ENCODE assay signal across 15 cellular contexts in genomic region chr19:6613711-6614110, GRCh38. TPM values are rescaled to one million over a fixed set of nuclear protein-coding genes. Genes with fewer than 3 reads are reported as not detected.
DNase-seq lines count a peak whose midpoint lies in the region; ATAC-seq and TF ChIP-seq lines count a peak whose summit lies in the region.
"Had no signal": no experiment of that assay in that cellular context is flagged by ENCODE, and none has a peak within 500 bp of the region (broad histone marks: within the 10 kb centered on the region; RNA-seq: fewer than 3 reads in every experiment).

No MANE protein-coding gene starts in this region.

- POLR2A ChIA-PET in MCF 10A (lab: Yijun Ruan, JAX) = interaction anchor here (1.0 kb wide), 1 partner anchor 83 kb away, joined by 3 read pairs; the partner anchor contains the start of gene TNFSF9

- H3K9ac ChIP-seq in neural progenitor cell = no peak overlapping the region
- H3K9ac ChIP-seq: BLaER1, parathyroid adenoma had no signal

- no peak overlapping the region for H2AFZ ChIP-seq in neural progenitor cell (replicated peaks)
- H2AFZ ChIP-seq: parathyroid adenoma had no signal

- no peak for TF ChIP-seq POLR2A in breast epithelium (IDR thresholded peaks at IDR 0.05)

- peaks cover 0 to 8% of the 10 kb centered on the region in 2 donors for H3K9me3 ChIP-seq in breast epithelium
- no peaks in the 10 kb centered on the region for H3K9me3 ChIP-seq in neural progenitor cell (ENCODE audit: low read depth)

- no peak for ATAC-seq in left lobe of liver

- DNase-seq in MCF 10A (ENCODE audit: unreplicated experiment) = peak; percentile 61
- DNase-seq in breast epithelium (ENCODE audit: low spot score in 2 of 2) = no peak
- peak; percentile 54 to 92 for DNase-seq in NOMO-1 (lab: John Stamatoyannopoulos, UW; ENCODE audit: unreplicated experiment in 2 of 2)
- DNase-seq in astrocyte of the cerebellum (ENCODE audit: low read depth) = peak; percentile 33
- DNase-seq in stimulated activated CD4-positive, alpha-beta T cell treated with anti-CD3 and anti-CD28 coated beads, Interleukin-4, amount 100 ng/mL, for 24 hours = peak; percentile 45
- DNase-seq in left lobe of liver (ENCODE audit: low spot score) = no peak
- no peak for DNase-seq in neural progenitor cell (ENCODE audit: low spot score)
- no peak for DNase-seq in NCI-H510A treated with DMSO at 0.1 percent for 48 hours (lab: John Stamatoyannopoulos, UW)
- DNase-seq: EL, KBM-7, midbrain, NCI-H2029 had no signal

- CTCF ChIA-PET in MCF 10A (lab: Yijun Ruan, JAX) = interaction anchor here (0.6 to 1.3 kb wide), 3 partner anchors 18 to 87 kb away, joined by 3 to 5 read pairs (median 4); no protein-coding TSS in a partner anchor

- H3K27me3 ChIP-seq in breast epithelium (peaks cover 0 to 13% of the 10 kb centered on the region in 2 donors), neural progenitor cell (peaks cover 12% of the 10 kb centered on the region)
- H3K27me3 ChIP-seq: BLaER1 had no signal

- peaks cover 7% of the 10 kb centered on the region for H3K9me3 Mint-ChIP-seq in MCF 10A (ENCODE audit: unreplicated experiment)
- peaks cover 3% of the 10 kb centered on the region for H3K9me3 Mint-ChIP-seq in neural progenitor cell

- H3K27me3 Mint-ChIP-seq in MCF 10A (ENCODE audit: insufficient read depth, unreplicated experiment) = no peaks in the 10 kb centered on the region
- H3K27me3 Mint-ChIP-seq in neural progenitor cell (ENCODE audit: insufficient read depth, low read depth) = peaks cover 7% of the 10 kb centered on the region

- no peak overlapping the region for H3K27ac ChIP-seq in breast epithelium
- no peak overlapping the region for H3K27ac ChIP-seq in neural progenitor cell
- H3K27ac ChIP-seq: BLaER1, parathyroid adenoma had no signal

- H3K36me3 Mint-ChIP-seq in MCF 10A (ENCODE audit: insufficient read depth, unreplicated experiment) (no peaks in the 10 kb centered on the region), neural progenitor cell (no peaks in the 10 kb centered on the region)

- in situ Hi-C loops in astrocyte of the cerebellum (cut with HindIII; ENCODE audit: low sequenced_read_pairs) = no loop called here

- intact Hi-C loops in MCF 10A (cut with micrococcal nuclease) (no loop called here), breast epithelium (cut with DNase I; ENCODE audit: low total_unique reads) (loop anchor here (10.0 kb wide), 1 partner anchor 1669 kb away; no protein-coding TSS in a partner anchor)

- H3K4me1 Mint-ChIP-seq in MCF 10A (ENCODE audit: insufficient read depth, unreplicated experiment) (peaks cover 38% of the 10 kb centered on the region), neural progenitor cell (no peaks in the 10 kb centered on the region)

- H4K20me1 ChIP-seq in neural progenitor cell (ENCODE audit: low read depth) = no peaks in the 10 kb centered on the region
- H4K20me1 ChIP-seq: BLaER1 had no signal

- BruUV-seq in MCF 10A (replicated peaks; lab: Mats Ljungman, UMichigan) = no TSS peak

- H3K4me3 ChIP-seq in breast epithelium = no peak overlapping the region
- no peak overlapping the region for H3K4me3 ChIP-seq in astrocyte of the cerebellum (ENCODE audit: low read depth, low read length)
- no peak overlapping the region for H3K4me3 ChIP-seq in neural progenitor cell
- H3K4me3 ChIP-seq: BLaER1 had no signal

- H3K4me1 ChIP-seq in breast epithelium = no peaks in the 10 kb centered on the region
- no peaks in the 10 kb centered on the region for H3K4me1 ChIP-seq in neural progenitor cell
- H3K4me1 ChIP-seq: parathyroid adenoma had no signal

- H3K4me2 ChIP-seq in neural progenitor cell = no peak overlapping the region
- H3K4me2 ChIP-seq: BLaER1 had no signal

- TF ChIP-seq CTCF in MCF 10A (IDR thresholded peaks at IDR 0.05; ENCODE audit: unreplicated experiment) (no peak), breast epithelium (IDR thresholded peaks at IDR 0.05) (no peak), astrocyte of the cerebellum (IDR thresholded peaks at IDR 0.05; ENCODE audit: low read depth, low read length, missing control alignments) (no peak), neural progenitor cell (IDR thresholded peaks at IDR 0.05) (no peak)

- H3K79me2 ChIP-seq in neural progenitor cell (ENCODE audit: low read depth) = no peaks in the 10 kb centered on the region
- H3K79me2 ChIP-seq: parathyroid adenoma had no signal

- H3K27ac Mint-ChIP-seq in MCF 10A (ENCODE audit: low read depth, unreplicated experiment) = peak overlapping the region; percentile 14
- H3K27ac Mint-ChIP-seq in neural progenitor cell = no peak overlapping the region

- H3K36me3 ChIP-seq in breast epithelium (no peaks in the 10 kb centered on the region), neural progenitor cell (no peaks in the 10 kb centered on the region)
- H3K36me3 ChIP-seq: BLaER1 had no signal

- H3F3A ChIP-seq in neural progenitor cell (ENCODE audit: low read depth) = no peaks in the 10 kb centered on the region

- H3K4me3 Mint-ChIP-seq in MCF 10A (ENCODE audit: unreplicated experiment) = no peak overlapping the region
- H3K4me3 Mint-ChIP-seq in neural progenitor cell = no peak overlapping the region

RNA-seq across cellular contexts. Expression of gene CD70, which starts 22.8 kb away (rescaled TPM):
- 13.4 and 14.7 TPM in 2 replicates for total RNA-seq in MCF 10A (2022)
- total RNA-seq in breast epithelium = not detected
- 0.25 TPM for total RNA-seq in left lobe of liver
- total RNA-seq in neural progenitor cell (ENCODE audit: low replicate concordance) = 1.2 TPM in 1 of 2 replicates, not detected in the other

RNA-seq across cellular contexts. Expression of gene TNFSF14, which starts 56.2 kb away (rescaled TPM):
- 12.1 and 12.2 TPM in 2 replicates for total RNA-seq in MCF 10A (2022)
- total RNA-seq in breast epithelium = 1 to 10 TPM in 2 of 3 donors, under 1 TPM in 1; 0.96 to 8.3 (median 2.9) TPM
- 8.3 TPM for total RNA-seq in left lobe of liver
- total RNA-seq in neural progenitor cell (ENCODE audit: low replicate concordance) = not detected in 2 replicates
- total RNA-seq: OCI-LY7 had no signal

Comparison
In these comparisons a context has a peak if more than half of its experiments do, and no peak if none do; other contexts are left out.
1. DNase-seq: peak in MCF 10A (single experiment), NOMO-1 (2 of 2), astrocyte of the cerebellum (single experiment) and stimulated activated CD4-positive, alpha-beta T cell treated with anti-CD3 and anti-CD28 coated beads, Interleukin-4, amount 100 ng/mL, for 24 hours (single experiment); none in breast epithelium (0 of 2), left lobe of liver (single experiment), neural progenitor cell (single experiment) and NCI-H510A treated with DMSO at 0.1 percent for 48 hours (single experiment).